ENCODE assay signal across 8 cellular contexts in genomic region chr7:105677803-105678583, GRCh38.
DNase-seq lines count a peak whose midpoint lies in the region; ATAC-seq and TF ChIP-seq lines count a peak whose summit lies in the region.

No MANE protein-coding gene starts in this region.

- TF ChIP-seq POLR2A in GM18505 (IDR thresholded peaks at IDR 0.05; ENCODE audit: borderline replicate concordance, extremely low read depth, insufficient read depth, insufficient read length), result peak; percentile 36
- TF ChIP-seq POLR2A in adrenal gland (IDR thresholded peaks at IDR 0.05), result no peak
- peak; percentile 16 for TF ChIP-seq POLR2A in ovary (IDR thresholded peaks at IDR 0.05)
- TF ChIP-seq POLR2A in testis (IDR thresholded peaks at IDR 0.05), result no peak

- H3K9ac ChIP-seq in SU-DHL-6 (ENCODE audit: low read length), result peak overlapping the region; percentile 22

- H3K4me2 ChIP-seq in SU-DHL-6 (ENCODE audit: low read depth, low read length, poor library complexity, severe bottlenecking), result peak overlapping the region; percentile 47

- H3K27me3 ChIP-seq in SU-DHL-6 (ENCODE audit: low read length) (no peaks in the 10 kb centered on the region), adrenal gland (no peaks in the 10 kb centered on the region), ovary (no peaks in the 10 kb centered on the region), testis (no peaks in the 10 kb centered on the region)

- ATAC-seq in GM18505 (IDR thresholded peaks at IDR 0.05; ENCODE audit: unreplicated experiment), result no peak
- ATAC-seq in HG02884 (IDR thresholded peaks at IDR 0.05; ENCODE audit: unreplicated experiment), result peak; percentile 59

- no peaks in the 10 kb centered on the region for H4K20me1 ChIP-seq in SU-DHL-6 (ENCODE audit: low read depth, low read length)

- intact Hi-C loops in adrenal gland (cut with DNase I) (no loop called here), ovary (cut with DNase I) (no loop called here), testis (cut with DNase I; ENCODE audit: low total_unique reads) (no loop called here)

- no peaks in the 10 kb centered on the region for H3K79me2 ChIP-seq in SU-DHL-6 (ENCODE audit: insufficient read depth, low read length)

- peak overlapping the region; percentile 70 for H2AFZ ChIP-seq in SU-DHL-6 (ENCODE audit: low read depth, low read length, severe bottlenecking)

- WGBS in adrenal gland, 4 donors, result 75 to 79% (median 76%) methylated on average over 11 of the region's 11 CpGs
- WGBS in ovary, 3 donors, result 84 to 89% (median 88%) methylated on average over 11 of the region's 11 CpGs
- WGBS in testis, 2 donors, result 76 to 87% methylated on average over 11 of the region's 11 CpGs

- H3K9me3 ChIP-seq in SU-DHL-6 (ENCODE audit: insufficient read depth, low read length), result no peaks in the 10 kb centered on the region
- no peaks in the 10 kb centered on the region for H3K9me3 ChIP-seq in adrenal gland (replicated peaks in 1 of 3)
- no peaks in the 10 kb centered on the region for H3K9me3 ChIP-seq in ovary
- no peaks in the 10 kb centered on the region for H3K9me3 ChIP-seq in testis

- TF ChIP-seq EP300 in ovary (IDR thresholded peaks at IDR 0.05), result no peak

- peak overlapping the region; percentile 13; the same call in 1 of the 2 replicates for H3K27ac ChIP-seq in SU-DHL-6 (ENCODE audit: low read depth, low read length)
- peak overlapping the region in 2 of 5 donors; percentile 52 to 54 for H3K27ac ChIP-seq in adrenal gland
- H3K27ac ChIP-seq in ovary, result peak overlapping the region in 1 of 2 donors; percentile 51
- H3K27ac ChIP-seq in testis, result peak overlapping the region in 1 of 2 donors; percentile 74

- no peaks in the 10 kb centered on the region for H3K9me2 ChIP-seq in SU-DHL-6 (replicated peaks; ENCODE audit: insufficient read depth, low read length)

- H3K4me3 ChIP-seq in SU-DHL-6 (ENCODE audit: insufficient read depth, low read length, poor library complexity, severe bottlenecking) (peak overlapping the region; percentile 16), adrenal gland (peak overlapping the region in 1 of 4 donors; percentile 20), ovary (peak overlapping the region; percentile 31), testis (no peak overlapping the region)

- peak in 4 of 7 donors; percentile 19 to 67 (median 42) for DNase-seq in adrenal gland
- no peak for DNase-seq in ovary
- no peak for DNase-seq in NCI-H82 (lab: John Stamatoyannopoulos, UW)
- DNase-seq in testis, result no peak
- no peak for DNase-seq in dedifferentiated amniotic fluid mesenchymal stem cell (ENCODE audit: extremely low spot score)

- H3K36me3 ChIP-seq in SU-DHL-6 (ENCODE audit: low read length) (no peaks in the 10 kb centered on the region), adrenal gland (replicated peaks in 1 of 2) (no peaks in the 10 kb centered on the region), ovary (no peaks in the 10 kb centered on the region), testis (ENCODE audit: low read depth, missing control alignments) (no peaks in the 10 kb centered on the region)

- TF ChIP-seq CTCF in SU-DHL-6 (IDR thresholded peaks at IDR 0.05; ENCODE audit: insufficient read depth, low read length, poor library complexity, severe bottlenecking) (no peak), adrenal gland (IDR thresholded peaks at IDR 0.05) (no peak), ovary (IDR thresholded peaks at IDR 0.05) (no peak), testis (IDR thresholded peaks at IDR 0.05) (no peak)

- no peaks in the 10 kb centered on the region for H3F3A ChIP-seq in SU-DHL-6 (ENCODE audit: insufficient read depth)

- H3K4me1 ChIP-seq in adrenal gland (replicated peaks in 1 of 2) (peaks cover 26 to 65% of the 10 kb centered on the region in 2 donors), ovary (ENCODE audit: insufficient read depth) (peaks cover 13% of the 10 kb centered on the region), testis (peaks cover 14% of the 10 kb centered on the region)

Comparison
In these comparisons a context has a peak if more than half of its experiments do, and no peak if none do; other contexts are left out.
1. POLR2A ChIP-seq: peak in GM18505 (single experiment) and ovary (single experiment); none in adrenal gland (0 of 2) and testis (single experiment).
2. H3K4me3 ChIP-seq: peak in SU-DHL-6 (single experiment) and ovary (single experiment); none in testis (0 of 2).
3. DNase-seq: peak in adrenal gland (4 of 7); none in ovary (0 of 5), NCI-H82 (single experiment), testis (single experiment) and dedifferentiated amniotic fluid mesenchymal stem cell (single experiment).